22 cellular contexts compared by ENCODE assay signal in the genomic region with DNA sequence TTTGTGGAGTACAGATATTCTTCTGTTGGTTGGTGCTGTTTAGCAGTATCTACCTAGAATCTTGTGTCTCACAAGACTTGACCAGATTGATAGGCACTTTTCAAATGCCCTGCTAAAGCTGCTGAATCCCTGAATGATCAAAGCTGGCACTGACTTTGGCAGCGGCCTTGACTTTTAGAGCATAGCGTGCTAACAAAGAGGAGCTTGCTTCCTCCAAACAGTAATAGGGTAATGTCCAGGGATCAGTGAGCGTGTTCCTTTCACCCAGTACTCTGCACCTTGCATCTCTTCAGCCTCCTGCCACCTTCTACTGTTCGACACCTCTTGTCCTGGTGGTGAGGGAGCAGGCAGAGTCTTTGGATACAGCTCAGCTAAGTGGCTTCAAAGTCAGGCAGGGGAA.
DNase-seq lines count a peak whose midpoint lies in the region; ATAC-seq and TF ChIP-seq lines count a peak whose summit lies in the region.
"Had no signal": no experiment of that assay in that cellular context is flagged by ENCODE, and none has a peak within 500 bp of the region (broad histone marks: within the 10 kb centered on the region; RNA-seq: fewer than 3 reads in every experiment).

No MANE protein-coding gene starts in this region.

- peaks cover 24 to 57% (median 53%) of the 10 kb centered on the region in 4 donors for H3K4me1 Mint-ChIP-seq in CD4-positive, CD25-positive, alpha-beta regulatory T cell
- H3K4me1 Mint-ChIP-seq in neural progenitor cell = peaks cover 17% of the 10 kb centered on the region

- no peaks in the 10 kb centered on the region for H3K27me3 Mint-ChIP-seq in CD4-positive, CD25-positive, alpha-beta regulatory T cell
- no peaks in the 10 kb centered on the region for H3K27me3 Mint-ChIP-seq in neural progenitor cell (ENCODE audit: insufficient read depth, low read depth)

- H3K9ac ChIP-seq in neural progenitor cell = no peak overlapping the region
- H3K9ac ChIP-seq: GM23248, KMS-11 had no signal

- peaks cover 22% of the 10 kb centered on the region for H3F3A ChIP-seq in neural progenitor cell (ENCODE audit: low read depth)

- H3K4me3 ChIP-seq in CD4-positive, CD25-positive, alpha-beta regulatory T cell (ENCODE audit: low read depth, low read length) = no peak overlapping the region
- H3K4me3 ChIP-seq in adrenal gland (no peak overlapping the region), neural progenitor cell (no peak overlapping the region)
- H3K4me3 ChIP-seq: GM23248, HAP-1, Peyer's patch, SJCRH30 had no signal

- no peak for TF ChIP-seq POLR2A in adrenal gland (IDR thresholded peaks at IDR 0.05)

- peaks cover 8% of the 10 kb centered on the region for H3K36me3 ChIP-seq in CD4-positive, CD25-positive, alpha-beta regulatory T cell (ENCODE audit: control insufficient read depth, insufficient read depth, low read length)
- H3K36me3 ChIP-seq in adrenal gland (replicated peaks in 1 of 2) (no peaks in the 10 kb centered on the region), neural progenitor cell (no peaks in the 10 kb centered on the region)
- H3K36me3 ChIP-seq: HAP-1, Peyer's patch, SJCRH30 had no signal

- no peak overlapping the region for H3K4me2 ChIP-seq in neural progenitor cell
- H3K4me2 ChIP-seq: KMS-11 had no signal

- peaks cover 30% of the 10 kb centered on the region for H3K36me3 Mint-ChIP-seq in CD4-positive, CD25-positive, alpha-beta regulatory T cell
- no peaks in the 10 kb centered on the region for H3K36me3 Mint-ChIP-seq in neural progenitor cell

- no peak overlapping the region for H3K4me3 Mint-ChIP-seq in CD4-positive, CD25-positive, alpha-beta regulatory T cell
- H3K4me3 Mint-ChIP-seq in neural progenitor cell = no peak overlapping the region
- H3K4me3 Mint-ChIP-seq: CD14-positive monocyte had no signal

- no peak for ATAC-seq in CD4-positive, CD25-positive, alpha-beta regulatory T cell (ENCODE audit: low read depth in 2 of 2)
- peak; percentile 91 for ATAC-seq in left lobe of liver

- H3K27ac Mint-ChIP-seq in CD4-positive, CD25-positive, alpha-beta regulatory T cell = peak overlapping the region in 2 of 3 donors; percentile 25 to 84
- peak overlapping the region; percentile 62 for H3K27ac Mint-ChIP-seq in neural progenitor cell

- peaks cover 25% of the 10 kb centered on the region for H3K4me1 ChIP-seq in CD4-positive, CD25-positive, alpha-beta regulatory T cell (ENCODE audit: control insufficient read depth, insufficient read depth, low read length, poor library complexity, severe bottlenecking)
- peaks cover 10 to 14% of the 10 kb centered on the region in 2 donors for H3K4me1 ChIP-seq in adrenal gland (replicated peaks in 1 of 2)
- H3K4me1 ChIP-seq in neural progenitor cell = peaks cover 20% of the 10 kb centered on the region
- H3K4me1 ChIP-seq: HAP-1, Peyer's patch, SJCRH30 had no signal

- no peaks in the 10 kb centered on the region for H3K9me3 ChIP-seq in CD4-positive, CD25-positive, alpha-beta regulatory T cell (ENCODE audit: control insufficient read depth in 2 of 2, low read length in 2 of 2)
- H3K9me3 ChIP-seq in adrenal gland (replicated peaks in 1 of 3) (no peaks in the 10 kb centered on the region), neural progenitor cell (ENCODE audit: low read depth) (no peaks in the 10 kb centered on the region)
- H3K9me3 ChIP-seq: HAP-1, Peyer's patch, SJCRH30 had no signal

- intact Hi-C loops in adrenal gland (cut with DNase I) = no loop called here

- H4K20me1 ChIP-seq in neural progenitor cell (ENCODE audit: low read depth) = no peaks in the 10 kb centered on the region

- no peaks in the 10 kb centered on the region for H3K27me3 ChIP-seq in CD4-positive, CD25-positive, alpha-beta regulatory T cell (ENCODE audit: control insufficient read depth, insufficient read depth, low read length)
- H3K27me3 ChIP-seq in adrenal gland = no peaks in the 10 kb centered on the region
- H3K27me3 ChIP-seq in neural progenitor cell = no peaks in the 10 kb centered on the region
- H3K27me3 ChIP-seq: Peyer's patch had no signal

- no peak for DNase-seq in CD4-positive, CD25-positive, alpha-beta regulatory T cell
- peak in 6 of 7 donors; percentile 38 to 80 (median 63) for DNase-seq in adrenal gland
- DNase-seq in left lobe of liver (ENCODE audit: low spot score) = peak; percentile 81
- DNase-seq in neural progenitor cell (ENCODE audit: low spot score) = no peak
- DNase-seq in DMS53 treated with DMSO at 0.1 percent for 48 hours (lab: John Stamatoyannopoulos, UW; ENCODE audit: unreplicated experiment) = no peak
- DNase-seq in stimulated activated CD4-positive, alpha-beta T cell treated with anti-CD3 and anti-CD28 coated beads, Interleukin-4, amount 100 ng/mL, for 4 hours = no peak
- no peak for DNase-seq in NCI-H524 treated with DMSO at 0.1 percent for 48 hours (lab: John Stamatoyannopoulos, UW)
- no peak for DNase-seq in DMS53 (lab: John Stamatoyannopoulos, UW)
- DNase-seq: DND-41, GM23248, IMR-90, NCI-H1105, NCI-H146, NCI-H2029, NCI-H2227 treated with DMSO at 0.1 percent for 48 hours, NCI-H510A, NCI-H748 treated with DMSO at 0.1 percent for 48 hours, Peyer's patch, SJCRH30 had no signal

- 44 to 72% (median 50%) methylated on average over 4 of the region's 4 CpGs for WGBS in adrenal gland, 4 donors

- H3K27ac ChIP-seq in CD4-positive, CD25-positive, alpha-beta regulatory T cell (ENCODE audit: insufficient read depth, low read length, poor library complexity, severe bottlenecking) = no peak overlapping the region
- peak overlapping the region in 3 of 5 donors; percentile 47 to 63 (median 60) for H3K27ac ChIP-seq in adrenal gland
- no peak overlapping the region for H3K27ac ChIP-seq in neural progenitor cell
- H3K27ac ChIP-seq: GM23248, KMS-11, Peyer's patch, SJCRH30 had no signal

- peaks cover 0 to 2% (median 0%) of the 10 kb centered on the region in 7 donors for H3K9me3 Mint-ChIP-seq in CD4-positive, CD25-positive, alpha-beta regulatory T cell
- H3K9me3 Mint-ChIP-seq in neural progenitor cell = no peaks in the 10 kb centered on the region
- H3K9me3 Mint-ChIP-seq: CD14-positive monocyte had no signal

- no peak overlapping the region for H2AFZ ChIP-seq in neural progenitor cell (replicated peaks)
- H2AFZ ChIP-seq: GM23248 had no signal

- no peaks in the 10 kb centered on the region for H3K79me2 ChIP-seq in neural progenitor cell (ENCODE audit: low read depth)

- TF ChIP-seq CTCF in adrenal gland (IDR thresholded peaks at IDR 0.05) (no peak), neural progenitor cell (IDR thresholded peaks at IDR 0.05) (no peak)

Comparison
In these comparisons a context has a peak if more than half of its experiments do, and no peak if none do; other contexts are left out.
1. DNase-seq: peak in adrenal gland (6 of 7) and left lobe of liver (single experiment); none in CD4-positive, CD25-positive, alpha-beta regulatory T cell (0 of 3), neural progenitor cell (single experiment), DMS53 treated with DMSO at 0.1 percent for 48 hours (single experiment), stimulated activated CD4-positive, alpha-beta T cell treated with anti-CD3 and anti-CD28 coated beads, Interleukin-4, amount 100 ng/mL, for 4 hours (0 of 2), NCI-H524 treated with DMSO at 0.1 percent for 48 hours (single experiment) and DMS53 (single experiment).
2. H3K27ac ChIP-seq: peak in adrenal gland (3 of 5); none in CD4-positive, CD25-positive, alpha-beta regulatory T cell (single experiment) and neural progenitor cell (single experiment).